In genomic region chr10:101073631-101074030, GRCh38 we compare ENCODE assay signal across 2 cellular contexts.
TF ChIP-seq lines count a peak whose summit lies in the region.

No MANE protein-coding gene starts in this region.

TF ChIP-seq in H1, 55 proteins besides CTCF, POLR2A, EP300 and RAD21:
- 0 out of 2 replicates have a peak, but pooled peaks have one; percentile 39 for TF ChIP-seq SUZ12 (IDR thresholded peaks at IDR 0.05; ENCODE audit: low read length)
- TF ChIP-seq CREB1 (IDR thresholded peaks at IDR 0.05), result 0 out of 2 replicates have a peak, but pooled peaks have one; percentile 29
- TF ChIP-seq CTBP2 (IDR thresholded peaks at IDR 0.05; ENCODE audit: borderline replicate concordance, insufficient read depth, insufficient read length, low read length), result no peak
TF ChIP-seq in H1: peak in this region for 2.

TF ChIP-seq in neural cell, 6 proteins besides CTCF, POLR2A, EP300 and RAD21:
- TF ChIP-seq SMC3 (conservative IDR thresholded peaks at IDR 0.05; ENCODE audit: poor library complexity), result peak; percentile 23
- TF ChIP-seq MXI1 (conservative IDR thresholded peaks at IDR 0.05; ENCODE audit: poor library complexity, severe bottlenecking), result no peak
- TF ChIP-seq REST (IDR thresholded peaks at IDR 0.05; ENCODE audit: borderline replicate concordance), result no peak
- no peak for TF ChIP-seq EZH2 (IDR thresholded peaks at IDR 0.05; ENCODE audit: borderline replicate concordance, insufficient read depth, low read length, poor library complexity, severe bottlenecking)
- no peak for TF ChIP-seq TAF1 (IDR thresholded peaks at IDR 0.05; ENCODE audit: low read depth)
- TF ChIP-seq POLR2AphosphoS5 (IDR thresholded peaks at IDR 0.05), result no peak
